ENCODE assay signal across 11 cellular contexts in the genomic region with DNA sequence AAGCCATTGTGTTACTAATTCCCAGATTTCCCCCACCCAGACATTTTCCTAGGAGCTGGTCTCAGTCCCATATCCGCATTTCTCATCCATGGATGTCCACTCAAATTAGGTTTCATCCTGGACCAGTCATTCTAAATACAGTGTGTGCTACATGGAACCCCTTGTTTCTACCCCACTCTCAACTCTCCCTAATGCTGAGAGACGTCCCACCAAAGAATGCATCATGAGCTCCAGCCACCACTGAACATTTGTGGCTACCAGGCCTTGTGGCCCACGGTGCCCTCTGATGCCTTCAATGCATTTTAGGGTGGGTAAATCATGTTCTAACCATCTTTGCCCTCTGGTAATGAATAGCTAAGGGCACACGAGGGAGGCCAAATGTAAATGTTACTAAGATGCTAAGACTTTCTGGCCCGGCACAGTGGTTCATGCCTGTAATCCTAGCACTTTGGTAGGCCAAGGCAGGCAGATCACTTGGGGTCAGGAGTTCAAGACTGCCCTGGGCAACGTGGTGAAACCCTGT. TPM values are rescaled to one million over a fixed set of nuclear protein-coding genes. Genes with fewer than 3 reads are reported as not detected.
DNase-seq lines count a peak whose midpoint lies in the region; ATAC-seq and TF ChIP-seq lines count a peak whose summit lies in the region.
"Had no signal": no experiment of that assay in that cellular context is flagged by ENCODE, and none has a peak within 500 bp of the region (broad histone marks: within the 10 kb centered on the region; RNA-seq: fewer than 3 reads in every experiment).

No MANE protein-coding gene starts in this region.

- peaks cover 33% of the 10 kb centered on the region for H3K4me1 Mint-ChIP-seq in T-helper 2 cell treated with Interferon-gamma antibody and Interleukin-4, amounts not matched to agents 5 μg/mL and 100 μg/mL, for 36 hours (ENCODE audit: low read depth)
- peaks cover 34% of the 10 kb centered on the region for H3K4me1 Mint-ChIP-seq in activated naive CD8-positive, alpha-beta T cell (ENCODE audit: low read depth)
- H3K4me1 Mint-ChIP-seq in naive thymus-derived CD8-positive, alpha-beta T cell, result peaks cover 16 to 50% (median 42%) of the 10 kb centered on the region in 4 donors

- H2AK9ac ChIP-seq in IMR-90 (replicated peaks; ENCODE audit: low read depth, low read length, poor library complexity), result no peak overlapping the region

- H4K20me1 ChIP-seq in IMR-90 (ENCODE audit: insufficient read depth, low read length), result peaks cover 44% of the 10 kb centered on the region

- no peak overlapping the region for H2AFZ ChIP-seq in IMR-90 (replicated peaks; ENCODE audit: low read length, poor library complexity)

- H3K9ac ChIP-seq in IMR-90 (ENCODE audit: low read depth, low read length), result no peak overlapping the region

- no peak for DNase-seq in T-helper 2 cell treated with Interferon-gamma antibody and Interleukin-4, amounts not matched to agents 5 μg/mL and 100 μg/mL, for 36 hours (ENCODE audit: low spot score)
- DNase-seq in T-helper 2 cell (no peak), IMR-90 (no peak), SJCRH30 (no peak)
- DNase-seq in naive thymus-derived CD8-positive, alpha-beta T cell, result no peak
- DNase-seq: KG1 had no signal

- H3K27me3 Mint-ChIP-seq in T-helper 2 cell treated with Interferon-gamma antibody and Interleukin-4, amounts not matched to agents 5 μg/mL and 100 μg/mL, for 36 hours (ENCODE audit: low read depth), result no peaks in the 10 kb centered on the region
- no peaks in the 10 kb centered on the region for H3K27me3 Mint-ChIP-seq in activated naive CD8-positive, alpha-beta T cell
- no peaks in the 10 kb centered on the region for H3K27me3 Mint-ChIP-seq in naive thymus-derived CD8-positive, alpha-beta T cell

- no peak for TF ChIP-seq RAD21 in IMR-90 (IDR thresholded peaks at IDR 0.05; ENCODE audit: low read length)

- no peak for ATAC-seq in IMR-90 (ENCODE audit: low read depth)
- ATAC-seq in naive thymus-derived CD8-positive, alpha-beta T cell, result no peak
- ATAC-seq in activated CD4-positive, CD25-positive, alpha-beta regulatory T cell treated with anti-CD3 and anti-CD28 coated beads, Interleukin-2, amount 50 U/mL, for 24 hours, result no peak
- no peak for ATAC-seq in HG03108 (IDR thresholded peaks at IDR 0.05; ENCODE audit: unreplicated experiment)

- peak overlapping the region; percentile 100 for H3K4me3 Mint-ChIP-seq in T-helper 2 cell treated with Interferon-gamma antibody and Interleukin-4, amounts not matched to agents 5 μg/mL and 100 μg/mL, for 36 hours
- H3K4me3 Mint-ChIP-seq in activated naive CD8-positive, alpha-beta T cell, result peak overlapping the region; percentile 99
- H3K4me3 Mint-ChIP-seq in naive thymus-derived CD8-positive, alpha-beta T cell, result peak overlapping the region in 3 of 10 donors; percentile 15 to 52 (median 52)

- H3K9me3 ChIP-seq in IMR-90 (ENCODE audit: control insufficient read depth, insufficient read depth, low read length) (no peaks in the 10 kb centered on the region), SJCRH30 (replicated peaks) (no peaks in the 10 kb centered on the region)
- H3K9me3 ChIP-seq: esophagus muscularis mucosa had no signal

- TF ChIP-seq CTCF in IMR-90 (conservative IDR thresholded peaks at IDR 0.05; ENCODE audit: low read depth, low read length), result no peak

- H4K8ac ChIP-seq in IMR-90 (ENCODE audit: low read depth in 2 of 2, low read length in 2 of 2), result no peak overlapping the region

- no peaks in the 10 kb centered on the region for H3K27me3 ChIP-seq in IMR-90 (ENCODE audit: control insufficient read depth, insufficient read depth, low read length)
- H3K27me3 ChIP-seq in SJCRH30, result no peaks in the 10 kb centered on the region
- H3K27me3 ChIP-seq: esophagus muscularis mucosa had no signal

- intact Hi-C loops in IMR-90 (cut with micrococcal nuclease), result no loop called here

- POLR2A ChIA-PET in IMR-90 (lab: Charles Lee; ENCODE audit: unreplicated experiment), result interaction anchor here (0.5 to 1.1 kb wide), 2 partner anchors 21 to 24 kb away, joined by 5 to 9 read pairs; no protein-coding TSS in a partner anchor
- POLR2A ChIA-PET in naive thymus-derived CD8-positive, alpha-beta T cell (lab: Charles Lee), result interaction anchor here (0.6 to 5.7 kb wide), 9 partner anchors 9 to 194 kb away, joined by 3 to 113 read pairs (median 6); a partner anchor contains a TSS

- 84% methylated on average over 5 of the region's 6 CpGs; no CpG with 5 or more reads in 1 of the 2 experiments for WGBS in IMR-90 (ENCODE audit: extremely low coverage in 2 of 2, insufficient read length in 1 of 2), 2 experiments

- H2BK5ac ChIP-seq in IMR-90 (ENCODE audit: low read depth, low read length, poor library complexity, severe bottlenecking), result no peak overlapping the region

- no peak overlapping the region for H3K56ac ChIP-seq in IMR-90 (ENCODE audit: extremely low read depth, insufficient read depth, low read length)

- no peak overlapping the region for H2BK120ac ChIP-seq in IMR-90 (ENCODE audit: low read depth, low read length)

- no peak overlapping the region for H3K4me3 ChIP-seq in IMR-90 (ENCODE audit: insufficient read depth, low read depth, low read length)
- no peak overlapping the region for H3K4me3 ChIP-seq in SJCRH30

- no peak overlapping the region for H3K27ac ChIP-seq in IMR-90 (ENCODE audit: insufficient read depth, low read length)
- no peak overlapping the region for H3K27ac ChIP-seq in SJCRH30

- in situ Hi-C loops in IMR-90 (cut with MboI; ENCODE audit: low sequenced_read_pairs), result no loop called here

- no TSS peak for BruUV-seq in IMR-90 (replicated peaks; lab: Mats Ljungman, UMichigan)

- CTCF ChIA-PET in IMR-90 (lab: Yijun Ruan, JAX), result interaction anchor here (1.1 kb wide), 1 partner anchor 24 kb away, joined by 3 read pairs; no protein-coding TSS in a partner anchor

- H2BK20ac ChIP-seq in IMR-90 (ENCODE audit: low read depth, low read length), result no peak overlapping the region

- 0 out of 2 replicates have a peak overlapping the region, but pooled peaks have one; percentile 35 for H3K4ac ChIP-seq in IMR-90 (ENCODE audit: low read depth, low read length)

- H3K23ac ChIP-seq in IMR-90 (ENCODE audit: low read depth, low read length), result no peak overlapping the region

- H2BK15ac ChIP-seq in IMR-90 (ENCODE audit: low read depth, low read length), result no peak overlapping the region

- H3K36me3 ChIP-seq in IMR-90 (ENCODE audit: control insufficient read depth, insufficient read depth, low read length), result peaks cover 42% of the 10 kb centered on the region
- peaks cover 47% of the 10 kb centered on the region for H3K36me3 ChIP-seq in SJCRH30

- no peak overlapping the region for H2AK5ac ChIP-seq in IMR-90 (ENCODE audit: low read depth, low read length)

- H3K14ac ChIP-seq in IMR-90 (replicated peaks; ENCODE audit: low read depth, low read length), result no peak overlapping the region

- no peak for TF ChIP-seq POLR2A in IMR-90 (IDR thresholded peaks at IDR 0.05; ENCODE audit: low read depth, low read length)

- H3K9me1 ChIP-seq in IMR-90 (ENCODE audit: insufficient read depth, low read length), result peaks cover 7% of the 10 kb centered on the region; the same call in 1 of the 2 replicates

- no peak overlapping the region for H4K91ac ChIP-seq in IMR-90 (ENCODE audit: insufficient read depth, low read depth, low read length)

- H4K5ac ChIP-seq in IMR-90 (ENCODE audit: low read depth, low read length), result no peak overlapping the region

- no peaks in the 10 kb centered on the region for H3K9me3 Mint-ChIP-seq in T-helper 2 cell treated with Interferon-gamma antibody and Interleukin-4, amounts not matched to agents 5 μg/mL and 100 μg/mL, for 36 hours
- no peaks in the 10 kb centered on the region for H3K9me3 Mint-ChIP-seq in activated naive CD8-positive, alpha-beta T cell (ENCODE audit: low read depth)
- no peaks in the 10 kb centered on the region for H3K9me3 Mint-ChIP-seq in naive thymus-derived CD8-positive, alpha-beta T cell

- H3K27ac Mint-ChIP-seq in T-helper 2 cell treated with Interferon-gamma antibody and Interleukin-4, amounts not matched to agents 5 μg/mL and 100 μg/mL, for 36 hours, result peak overlapping the region; percentile 51
- peak overlapping the region; percentile 97 for H3K27ac Mint-ChIP-seq in activated naive CD8-positive, alpha-beta T cell
- peak overlapping the region in 8 of 10 donors; percentile 6 to 81 (median 60) for H3K27ac Mint-ChIP-seq in naive thymus-derived CD8-positive, alpha-beta T cell

- H3K4me2 ChIP-seq in IMR-90 (ENCODE audit: low read depth, low read length), result no peak overlapping the region

- H3K79me1 ChIP-seq in IMR-90 (ENCODE audit: low read depth in 1 of 2, low read length in 2 of 2), result peaks cover 13 to 35% of the 10 kb centered on the region in 2 experiments

- H3K4me1 ChIP-seq in IMR-90 (ENCODE audit: control insufficient read depth, insufficient read depth, low read length) (peaks cover 6% of the 10 kb centered on the region; the same call in 1 of the 2 replicates), SJCRH30 (peaks cover 6% of the 10 kb centered on the region)

- H3K36me3 Mint-ChIP-seq in T-helper 2 cell treated with Interferon-gamma antibody and Interleukin-4, amounts not matched to agents 5 μg/mL and 100 μg/mL, for 36 hours (ENCODE audit: low read depth), result peaks cover 53% of the 10 kb centered on the region
- peaks cover 24% of the 10 kb centered on the region for H3K36me3 Mint-ChIP-seq in activated naive CD8-positive, alpha-beta T cell
- H3K36me3 Mint-ChIP-seq in naive thymus-derived CD8-positive, alpha-beta T cell, result peaks cover 8 to 58% (median 20%) of the 10 kb centered on the region in 3 donors

- dilution Hi-C loops in IMR-90 (cut with HindIII; ENCODE audit: low sequenced_read_pairs, unreplicated experiment), result no loop called here

- no peak overlapping the region for H3K18ac ChIP-seq in IMR-90 (ENCODE audit: low read depth, low read length)

TF ChIP-seq in IMR-90, 13 proteins besides CTCF, POLR2A, EP300 and RAD21 (continues in another document):
- TF ChIP-seq SMC3 (IDR thresholded peaks at IDR 0.05; ENCODE audit: low read depth, low read length), result no peak
- TF ChIP-seq CEBPB (IDR thresholded peaks at IDR 0.05; ENCODE audit: low read depth, low read length), result no peak
- TF ChIP-seq MXI1 (IDR thresholded peaks at IDR 0.05; ENCODE audit: borderline replicate concordance, low read depth, low read length), result no peak

RNA-seq across cellular contexts. Expression of a gene that starts 13.3 kb away (rescaled TPM):
- total RNA-seq in IMR-90 (2012; rRNA removed), result 0.83 and 0.90 TPM in 2 replicates
- polyA plus RNA-seq in IMR-90 (2012; rRNA removed), result 0.36 and 0.77 TPM in 2 replicates
- polyA plus RNA-seq in IMR-90 (2012; cell fraction: cytosol; rRNA removed), result 0.66 and 1.3 TPM in 2 replicates
- polyA plus RNA-seq in IMR-90 (2012; cell fraction: nucleus; rRNA removed; ENCODE audit: low replicate concordance), result 0.22 and 0.24 TPM in 2 replicates
- not detected for total RNA-seq in naive thymus-derived CD8-positive, alpha-beta T cell
- not detected for polyA plus RNA-seq in naive thymus-derived CD8-positive, alpha-beta T cell
- not detected in 2 replicates for total RNA-seq in SJCRH30 (2014; rRNA removed; shearing (Covaris generic))
- total RNA-seq: A172 had no signal

RNA-seq across cellular contexts. Expression of a gene that starts 25.9 kb away (rescaled TPM):
- 23.8 and 25.3 TPM in 2 replicates for total RNA-seq in IMR-90 (2012; rRNA removed)
- 23.3 and 24.1 TPM in 2 replicates for polyA plus RNA-seq in IMR-90 (2012; rRNA removed)
- 10.5 and 14.8 TPM in 2 replicates for polyA plus RNA-seq in IMR-90 (2012; cell fraction: cytosol; rRNA removed)
- polyA plus RNA-seq in IMR-90 (2012; cell fraction: nucleus; rRNA removed; ENCODE audit: low replicate concordance), result 16.6 and 42.3 TPM in 2 replicates
- 10 to 100 TPM; 35.3 to 42.8 TPM for total RNA-seq in naive thymus-derived CD8-positive, alpha-beta T cell
- 10 to 100 TPM; 21.5 to 25.3 (median 22.6) TPM for polyA plus RNA-seq in naive thymus-derived CD8-positive, alpha-beta T cell
- 24.7 and 28.4 TPM in 2 replicates for total RNA-seq in SJCRH30 (2014; rRNA removed; shearing (Covaris generic))
